12 cellular contexts compared by ENCODE assay signal in the genomic region with DNA sequence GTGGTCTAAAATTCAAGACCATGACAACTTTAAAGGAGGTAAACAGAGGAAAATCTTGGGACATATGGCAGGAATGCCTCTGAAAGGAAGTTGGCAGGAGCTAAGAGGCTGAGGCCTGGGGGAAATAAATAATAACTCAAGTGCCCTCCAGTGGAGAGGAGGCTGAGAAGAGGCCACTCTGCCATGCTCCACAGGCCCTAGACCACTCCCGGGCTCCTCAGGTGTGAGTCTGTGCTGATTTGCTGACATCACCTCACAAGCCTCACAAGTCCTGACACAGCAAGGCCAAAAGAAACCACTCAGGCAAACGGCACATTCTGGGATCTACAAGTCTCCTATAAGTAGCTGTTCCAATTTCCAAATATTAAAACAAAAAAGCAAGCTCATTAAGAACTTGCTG.
A peak's percentile ranks its signal among the peaks of the same experiment; 100 is the strongest.
DNase-seq lines count a peak whose midpoint lies in the region; ATAC-seq and TF ChIP-seq lines count a peak whose summit lies in the region.
"Had no signal": no experiment of that assay in that cellular context is flagged by ENCODE, and none has a peak within 500 bp of the region (broad histone marks: within the 10 kb centered on the region; RNA-seq: fewer than 3 reads in every experiment).

No MANE protein-coding gene starts in this region.

- peak in 1 of 2 donors; percentile 12 for ATAC-seq in activated T-cell treated with anti-CD3 and anti-CD28 coated beads, Interleukin-2, amount 50 U/mL, for 72 hours (replicated peaks in 1 of 2)
- ATAC-seq in stimulated activated naive B cell treated with anti-CD40 and anti-IgM and Interleukin-4, amounts not matched to agents 10 μg/mL and 1 μg/mL and 100 μg/mL, for 72 hours (replicated peaks), result peak; percentile 26 to 28
- ATAC-seq in activated T-cell treated with anti-CD3 and anti-CD28 coated beads, Interleukin-2, amount 50 U/mL, for 4 hours, result no peak
- ATAC-seq: gastrocnemius medialis had no signal

- no peaks in the 10 kb centered on the region for H3K9me3 Mint-ChIP-seq in activated T-cell treated with anti-CD3 and anti-CD28 coated beads, Interleukin-2, amount 50 U/mL, for 72 hours
- no peaks in the 10 kb centered on the region for H3K9me3 Mint-ChIP-seq in activated T-helper 2 cell treated with anti-CD3 and anti-CD28 coated beads, Interferon-gamma antibody, Interleukin-2, Interleukin-4, amounts not matched to agents 10 μg/mL and 5 μg/mL and 100 μg/mL, durations not matched to agents 14 hours and 24 hours and 36 hours
- no peaks in the 10 kb centered on the region for H3K9me3 Mint-ChIP-seq in stimulated activated naive B cell treated with anti-CD40 and anti-IgM and Interleukin-4, amounts not matched to agents 10 μg/mL and 1 μg/mL and 100 μg/mL, for 72 hours
- H3K9me3 Mint-ChIP-seq in activated T-cell treated with anti-CD3 and anti-CD28 coated beads, Interleukin-2, amount 50 U/mL, for 4 hours, result no peaks in the 10 kb centered on the region

- H3K4me3 Mint-ChIP-seq in activated T-cell treated with anti-CD3 and anti-CD28 coated beads, Interleukin-2, amount 50 U/mL, for 72 hours, result peak overlapping the region; percentile 75 to 77
- peak overlapping the region; percentile 26 for H3K4me3 Mint-ChIP-seq in activated T-helper 2 cell treated with anti-CD3 and anti-CD28 coated beads, Interferon-gamma antibody, Interleukin-2, Interleukin-4, amounts not matched to agents 10 μg/mL and 5 μg/mL and 100 μg/mL, durations not matched to agents 14 hours and 24 hours and 36 hours (ENCODE audit: low read depth)
- H3K4me3 Mint-ChIP-seq in stimulated activated naive B cell treated with anti-CD40 and anti-IgM and Interleukin-4, amounts not matched to agents 10 μg/mL and 1 μg/mL and 100 μg/mL, for 72 hours, result no peak overlapping the region
- no peak overlapping the region for H3K4me3 Mint-ChIP-seq in activated T-cell treated with anti-CD3 and anti-CD28 coated beads, Interleukin-2, amount 50 U/mL, for 4 hours

- intact Hi-C loops in activated T-helper 2 cell treated with anti-CD3 and anti-CD28 coated beads, Interferon-gamma antibody, Interleukin-2, Interleukin-4, amounts not matched to agents 10 μg/mL and 5 μg/mL and 100 μg/mL, durations not matched to agents 14 hours and 24 hours and 36 hours (cut with micrococcal nuclease), result loop anchor here (1.0 to 5.0 kb wide), 5 partner anchors 15 to 151 kb away; no protein-coding TSS in a partner anchor
- intact Hi-C loops in posterior cingulate gyrus (cut with DNase I), result no loop called here

- H3K27ac Mint-ChIP-seq in activated T-cell treated with anti-CD3 and anti-CD28 coated beads, Interleukin-2, amount 50 U/mL, for 72 hours, result peak overlapping the region; percentile 91
- peak overlapping the region; percentile 52 for H3K27ac Mint-ChIP-seq in activated T-helper 2 cell treated with anti-CD3 and anti-CD28 coated beads, Interferon-gamma antibody, Interleukin-2, Interleukin-4, amounts not matched to agents 10 μg/mL and 5 μg/mL and 100 μg/mL, durations not matched to agents 14 hours and 24 hours and 36 hours
- peak overlapping the region; percentile 14 for H3K27ac Mint-ChIP-seq in stimulated activated naive B cell treated with anti-CD40 and anti-IgM and Interleukin-4, amounts not matched to agents 10 μg/mL and 1 μg/mL and 100 μg/mL, for 72 hours

- no peak for DNase-seq in activated T-cell treated with anti-CD3 and anti-CD28 coated beads, Interleukin-2, amount 50 U/mL, for 72 hours
- DNase-seq in activated T-cell treated with anti-CD3 and anti-CD28 coated beads, Interleukin-2, amount 50 U/mL, for 1 hour, result no peak
- peak; percentile 41 for DNase-seq in NCI-H2107 (lab: John Stamatoyannopoulos, UW)
- no peak for DNase-seq in activated T-helper 2 cell treated with anti-CD3 and anti-CD28 coated beads, Interferon-gamma antibody, Interleukin-2, Interleukin-4, amounts not matched to agents 10 μg/mL and 5 μg/mL and 100 μg/mL, durations not matched to agents 14 hours and 24 hours and 36 hours (ENCODE audit: low spot score)
- DNase-seq in stimulated activated naive B cell treated with anti-CD40 and anti-IgM and Interleukin-4, amounts not matched to agents 10 μg/mL and 1 μg/mL and 100 μg/mL, for 72 hours, result no peak
- no peak for DNase-seq in RWPE1 (ENCODE audit: low spot score)
- DNase-seq in posterior cingulate gyrus, result no peak
- DNase-seq in activated T-cell treated with anti-CD3 and anti-CD28 coated beads, Interleukin-2, amount 50 U/mL, for 4 hours, result no peak
- DNase-seq: caudate nucleus; gastrocnemius medialis; midbrain; NK-92 treated with Interleukin-12 subunit alpha and Interleukin-12 subunit beta, amount 100 ng/mL, for 24 hours had no signal

- peaks cover 67% of the 10 kb centered on the region for H3K4me1 Mint-ChIP-seq in activated T-cell treated with anti-CD3 and anti-CD28 coated beads, Interleukin-2, amount 50 U/mL, for 72 hours (ENCODE audit: low read depth)
- peaks cover 39% of the 10 kb centered on the region for H3K4me1 Mint-ChIP-seq in activated T-helper 2 cell treated with anti-CD3 and anti-CD28 coated beads, Interferon-gamma antibody, Interleukin-2, Interleukin-4, amounts not matched to agents 10 μg/mL and 5 μg/mL and 100 μg/mL, durations not matched to agents 14 hours and 24 hours and 36 hours (ENCODE audit: low read depth)
- peaks cover 14 to 29% of the 10 kb centered on the region in 2 donors for H3K4me1 Mint-ChIP-seq in stimulated activated naive B cell treated with anti-CD40 and anti-IgM and Interleukin-4, amounts not matched to agents 10 μg/mL and 1 μg/mL and 100 μg/mL, for 72 hours
- peaks cover 55% of the 10 kb centered on the region for H3K4me1 Mint-ChIP-seq in activated T-cell treated with anti-CD3 and anti-CD28 coated beads, Interleukin-2, amount 50 U/mL, for 4 hours (ENCODE audit: low read depth)

- no peak overlapping the region for H3K27ac ChIP-seq in RWPE1
- H3K27ac ChIP-seq: gastrocnemius medialis had no signal

- H3K27me3 Mint-ChIP-seq in activated T-cell treated with anti-CD3 and anti-CD28 coated beads, Interleukin-2, amount 50 U/mL, for 72 hours (ENCODE audit: low read depth), result no peaks in the 10 kb centered on the region
- H3K27me3 Mint-ChIP-seq in activated T-helper 2 cell treated with anti-CD3 and anti-CD28 coated beads, Interferon-gamma antibody, Interleukin-2, Interleukin-4, amounts not matched to agents 10 μg/mL and 5 μg/mL and 100 μg/mL, durations not matched to agents 14 hours and 24 hours and 36 hours (ENCODE audit: low read depth), result no peaks in the 10 kb centered on the region
- no peaks in the 10 kb centered on the region for H3K27me3 Mint-ChIP-seq in stimulated activated naive B cell treated with anti-CD40 and anti-IgM and Interleukin-4, amounts not matched to agents 10 μg/mL and 1 μg/mL and 100 μg/mL, for 72 hours
- H3K27me3 Mint-ChIP-seq in activated T-cell treated with anti-CD3 and anti-CD28 coated beads, Interleukin-2, amount 50 U/mL, for 4 hours (ENCODE audit: low read depth), result no peaks in the 10 kb centered on the region

- TF ChIP-seq CTCF in RWPE1 (conservative IDR thresholded peaks at IDR 0.05; ENCODE audit: low read depth), result no peak

- CTCF ChIA-PET in RWPE1 (lab: Yijun Ruan, JAX), result interaction anchor here (1.5 kb wide), 1 partner anchor 9 kb away, joined by 6 read pairs; no protein-coding TSS in a partner anchor

- POLR2A ChIA-PET in RWPE1 (lab: Yijun Ruan, JAX; ENCODE audit: low non-redundant PET), result no interaction called here

- H3K36me3 Mint-ChIP-seq in activated T-cell treated with anti-CD3 and anti-CD28 coated beads, Interleukin-2, amount 50 U/mL, for 72 hours (ENCODE audit: insufficient read depth in 2 of 2), result no peaks in the 10 kb centered on the region
- peaks cover 10% of the 10 kb centered on the region for H3K36me3 Mint-ChIP-seq in activated T-helper 2 cell treated with anti-CD3 and anti-CD28 coated beads, Interferon-gamma antibody, Interleukin-2, Interleukin-4, amounts not matched to agents 10 μg/mL and 5 μg/mL and 100 μg/mL, durations not matched to agents 14 hours and 24 hours and 36 hours (ENCODE audit: low read depth)
- H3K36me3 Mint-ChIP-seq in stimulated activated naive B cell treated with anti-CD40 and anti-IgM and Interleukin-4, amounts not matched to agents 10 μg/mL and 1 μg/mL and 100 μg/mL, for 72 hours, result peaks cover 7 to 27% of the 10 kb centered on the region in 2 donors
- H3K36me3 Mint-ChIP-seq in activated T-cell treated with anti-CD3 and anti-CD28 coated beads, Interleukin-2, amount 50 U/mL, for 4 hours (ENCODE audit: insufficient read depth), result peaks cover 6% of the 10 kb centered on the region

Comparison
In these comparisons a context has a peak if more than half of its experiments do, and no peak if none do; other contexts are left out.
1. H3K4me3 Mint-ChIP-seq: peak in activated T-cell treated with anti-CD3 and anti-CD28 coated beads, Interleukin-2, amount 50 U/mL, for 72 hours (2 of 2) and activated T-helper 2 cell treated with anti-CD3 and anti-CD28 coated beads, Interferon-gamma antibody, Interleukin-2, Interleukin-4, amounts not matched to agents 10 μg/mL and 5 μg/mL and 100 μg/mL, durations not matched to agents 14 hours and 24 hours and 36 hours (single experiment); none in stimulated activated naive B cell treated with anti-CD40 and anti-IgM and Interleukin-4, amounts not matched to agents 10 μg/mL and 1 μg/mL and 100 μg/mL, for 72 hours (0 of 2) and activated T-cell treated with anti-CD3 and anti-CD28 coated beads, Interleukin-2, amount 50 U/mL, for 4 hours (single experiment).
2. ATAC-seq: peak in stimulated activated naive B cell treated with anti-CD40 and anti-IgM and Interleukin-4, amounts not matched to agents 10 μg/mL and 1 μg/mL and 100 μg/mL, for 72 hours (2 of 2); none in activated T-cell treated with anti-CD3 and anti-CD28 coated beads, Interleukin-2, amount 50 U/mL, for 4 hours (0 of 2).
3. H3K27ac Mint-ChIP-seq: peak in every context shown above with its lines; median percentile 91 in activated T-cell treated with anti-CD3 and anti-CD28 coated beads, Interleukin-2, amount 50 U/mL, for 72 hours; 52 in activated T-helper 2 cell treated with anti-CD3 and anti-CD28 coated beads, Interferon-gamma antibody, Interleukin-2, Interleukin-4, amounts not matched to agents 10 μg/mL and 5 μg/mL and 100 μg/mL, durations not matched to agents 14 hours and 24 hours and 36 hours; 14 in stimulated activated naive B cell treated with anti-CD40 and anti-IgM and Interleukin-4, amounts not matched to agents 10 μg/mL and 1 μg/mL and 100 μg/mL, for 72 hours.